In the genomic region with DNA sequence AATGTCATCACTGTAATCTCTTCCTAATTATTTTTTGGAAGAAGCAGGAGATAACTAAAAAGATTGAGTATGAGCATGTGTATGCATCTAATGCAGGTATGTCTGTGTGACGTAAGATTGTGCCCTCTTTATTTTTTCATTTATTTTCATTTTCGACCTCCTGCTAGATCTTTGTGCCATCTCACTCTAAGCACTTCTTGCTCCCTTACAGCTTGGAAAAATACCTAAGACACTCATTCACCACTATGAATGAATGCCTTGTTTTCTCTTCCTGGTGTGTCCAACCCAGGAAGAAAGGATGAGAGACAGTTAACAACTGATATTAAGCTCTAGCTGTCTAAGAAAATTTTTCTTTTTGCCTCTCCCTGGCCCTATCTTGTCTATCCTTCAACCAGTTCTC, we compare ENCODE assay signal across 1 cellular context.
TF ChIP-seq lines count a peak whose summit lies in the region.

No MANE protein-coding gene starts in this region.

TF ChIP-seq in HCT116, 20 proteins besides CTCF, POLR2A, EP300 and RAD21 (continued from another document):
- TF ChIP-seq, protein P1, sequence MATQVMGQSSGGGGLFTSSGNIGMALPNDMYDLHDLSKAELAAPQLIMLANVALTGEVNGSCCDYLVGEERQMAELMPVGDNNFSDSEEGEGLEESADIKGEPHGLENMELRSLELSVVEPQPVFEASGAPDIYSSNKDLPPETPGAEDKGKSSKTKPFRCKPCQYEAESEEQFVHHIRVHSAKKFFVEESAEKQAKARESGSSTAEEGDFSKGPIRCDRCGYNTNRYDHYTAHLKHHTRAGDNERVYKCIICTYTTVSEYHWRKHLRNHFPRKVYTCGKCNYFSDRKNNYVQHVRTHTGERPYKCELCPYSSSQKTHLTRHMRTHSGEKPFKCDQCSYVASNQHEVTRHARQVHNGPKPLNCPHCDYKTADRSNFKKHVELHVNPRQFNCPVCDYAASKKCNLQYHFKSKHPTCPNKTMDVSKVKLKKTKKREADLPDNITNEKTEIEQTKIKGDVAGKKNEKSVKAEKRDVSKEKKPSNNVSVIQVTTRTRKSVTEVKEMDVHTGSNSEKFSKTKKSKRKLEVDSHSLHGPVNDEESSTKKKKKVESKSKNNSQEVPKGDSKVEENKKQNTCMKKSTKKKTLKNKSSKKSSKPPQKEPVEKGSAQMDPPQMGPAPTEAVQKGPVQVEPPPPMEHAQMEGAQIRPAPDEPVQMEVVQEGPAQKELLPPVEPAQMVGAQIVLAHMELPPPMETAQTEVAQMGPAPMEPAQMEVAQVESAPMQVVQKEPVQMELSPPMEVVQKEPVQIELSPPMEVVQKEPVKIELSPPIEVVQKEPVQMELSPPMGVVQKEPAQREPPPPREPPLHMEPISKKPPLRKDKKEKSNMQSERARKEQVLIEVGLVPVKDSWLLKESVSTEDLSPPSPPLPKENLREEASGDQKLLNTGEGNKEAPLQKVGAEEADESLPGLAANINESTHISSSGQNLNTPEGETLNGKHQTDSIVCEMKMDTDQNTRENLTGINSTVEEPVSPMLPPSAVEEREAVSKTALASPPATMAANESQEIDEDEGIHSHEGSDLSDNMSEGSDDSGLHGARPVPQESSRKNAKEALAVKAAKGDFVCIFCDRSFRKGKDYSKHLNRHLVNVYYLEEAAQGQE (IDR thresholded peaks at IDR 0.05; ENCODE audit: low read depth) = no peak
